Comparison of ENCODE assay signal across 25 cellular contexts in genomic region chr7:90165724-90166123, GRCh38. TPM values are rescaled to one million over a fixed set of nuclear protein-coding genes. Genes with fewer than 3 reads are reported as not detected.
"Had no signal": no experiment of that assay in that cellular context is flagged by ENCODE, and none has a peak within 500 bp of the region (broad histone marks: within the 10 kb centered on the region; RNA-seq: fewer than 3 reads in every experiment).

No MANE protein-coding gene starts in this region.

- DNase-seq: activated CD4-positive, alpha-beta memory T cell treated with anti-CD3 and anti-CD28 coated beads, Interleukin-2, amount 10 ng/mL, durations not matched to agents 7 days and 5 days; activated CD4-positive, alpha-beta T cell treated with anti-CD3 and anti-CD28 coated beads, Interleukin-2, amount 10 ng/mL, durations not matched to agents 24 days and 14 days; activated effector memory CD4-positive, alpha-beta T cell treated with Interleukin-2 at 50 U/mL for 16 hours; activated naive CD4-positive, alpha-beta T cell treated with anti-CD3 and anti-CD28 coated beads, Interleukin-2, amount 10 ng/mL, durations not matched to agents 7 days and 5 days; activated T-cell treated with anti-CD3 and anti-CD28 coated beads, Interleukin-2, amount 50 U/mL, for 72 hours; amygdala; endodermal cell; head of caudate nucleus; islet precursor cell; left cardiac atrium; mesendoderm; naive thymus-derived CD8-positive, alpha-beta T cell; stimulated activated CD4-positive, alpha-beta T cell treated with anti-CD3 and anti-CD28 coated beads, Interleukin-15, amount 100 ng/mL, for 24 hours; stimulated activated CD8-positive, alpha-beta memory T cell treated with anti-CD3 and anti-CD28 coated beads, Interleukin-4, amount 100 ng/mL, for 48 hours; stimulated activated naive B cell treated with anti-CD40 and anti-IgM and Interleukin-4, amounts not matched to agents 10 μg/mL and 1 μg/mL and 100 μg/mL, for 72 hours; testis; upper lobe of right lung had no signal

- H3K4me1 ChIP-seq: gastroesophageal sphincter, testis, upper lobe of right lung had no signal

- H3K27me3 ChIP-seq: gastroesophageal sphincter, testis, upper lobe of right lung had no signal

- H3K9me3 ChIP-seq: testis, upper lobe of right lung had no signal

- H3K4me3 ChIP-seq: coronary artery, gastroesophageal sphincter, smooth muscle cell, testis, upper lobe of right lung had no signal

- H3K36me3 ChIP-seq: gastroesophageal sphincter, upper lobe of right lung had no signal

- ATAC-seq: activated CD4-positive, CD25-positive, alpha-beta regulatory T cell treated with anti-CD3 and anti-CD28 coated beads, Interleukin-2, amount 50 U/mL, for 24 hours; activated T-cell treated with anti-CD3 and anti-CD28 coated beads, Interleukin-2, amount 50 U/mL, for 72 hours; gastroesophageal sphincter; left cardiac atrium; naive thymus-derived CD8-positive, alpha-beta T cell; sciatic nerve; stimulated activated naive B cell treated with anti-CD40 and anti-IgM and Interleukin-4, amounts not matched to agents 10 μg/mL and 1 μg/mL and 100 μg/mL, for 72 hours; upper lobe of right lung had no signal

- H3K27ac ChIP-seq: coronary artery, epithelial cell of prostate, gastroesophageal sphincter, testis, upper lobe of right lung had no signal

- FAIRE-seq: bronchial epithelial cell had no signal

- H3K4me2 ChIP-seq: smooth muscle cell had no signal

RNA-seq across cellular contexts. Expression of gene STEAP1, which starts 11.5 kb away (rescaled TPM):
- total RNA-seq: naive thymus-derived CD8-positive, alpha-beta T cell; T-helper 2 cell treated with Interferon-gamma antibody and Interleukin-4, amounts not matched to agents 100 ng/mL and 5 ng/mL, for 36 hours had no signal

RNA-seq across cellular contexts. Expression of gene STEAP2, which starts 45.8 kb away (rescaled TPM):
- total RNA-seq: activated CD4-positive, alpha-beta T cell treated with anti-CD3 and anti-CD28 coated beads, Interleukin-2, amount 10 ng/mL, durations not matched to agents 24 days and 14 days; activated T-cell treated with anti-CD3 and anti-CD28 coated beads, Interleukin-2, amount 50 U/mL, for 72 hours; naive thymus-derived CD8-positive, alpha-beta T cell had no signal
- polyA plus RNA-seq: naive thymus-derived CD8-positive, alpha-beta T cell; smooth muscle cell had no signal
